8 cellular contexts compared by ENCODE assay signal in the genomic region with DNA sequence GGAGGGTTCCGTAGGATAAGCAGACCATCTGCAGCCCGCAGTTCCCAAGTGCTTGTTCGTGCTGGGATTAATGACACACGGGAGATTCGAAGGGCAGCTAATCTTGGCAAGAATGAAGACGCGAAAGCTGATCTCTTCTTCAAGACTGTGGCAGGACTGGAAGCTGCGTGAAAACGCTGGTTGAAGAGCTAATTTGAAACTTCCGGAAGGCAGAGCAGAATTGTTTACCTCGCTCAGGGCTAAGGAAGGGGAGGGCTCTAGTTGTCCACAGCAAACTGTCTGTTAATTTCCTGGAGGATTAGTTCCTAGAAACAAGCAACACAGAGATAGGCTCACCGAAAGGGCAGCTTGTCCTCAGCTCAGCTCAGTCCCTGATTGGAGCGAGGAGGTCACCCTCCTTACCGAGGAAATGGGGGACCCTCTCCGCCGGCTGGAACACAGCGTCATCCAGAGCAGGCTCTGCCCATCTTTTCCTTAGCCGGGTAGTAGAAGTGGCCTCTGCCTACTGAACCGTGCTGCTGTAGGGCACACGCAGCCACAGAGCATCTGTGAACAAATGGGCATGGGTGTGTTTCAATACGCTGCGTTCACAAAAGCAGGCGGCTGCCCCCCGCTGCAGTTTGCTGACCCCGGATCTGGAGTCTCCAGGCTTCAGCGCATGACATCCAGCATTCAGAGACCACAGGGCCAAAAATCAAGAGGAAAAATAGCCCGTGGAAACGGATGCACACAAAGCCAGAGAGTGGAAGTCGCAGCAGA.
DNase-seq lines count a peak whose midpoint lies in the region; ATAC-seq lines count a peak whose summit lies in the region.

No MANE protein-coding gene starts in this region.

- ATAC-seq in HG03520 (IDR thresholded peaks at IDR 0.05; ENCODE audit: unreplicated experiment) (no peak), GM21360 (IDR thresholded peaks at IDR 0.05; ENCODE audit: unreplicated experiment) (no peak), HG03378 (IDR thresholded peaks at IDR 0.05; ENCODE audit: unreplicated experiment) (no peak)

- H3K4me1 ChIP-seq in rectal smooth muscle tissue (ENCODE audit: control insufficient read depth, insufficient read depth, low read length) = peaks cover 11% of the 10 kb centered on the region

- peak overlapping the region; percentile 82 for H3K27ac ChIP-seq in rectal smooth muscle tissue (ENCODE audit: low read depth, low read length)

- peak; percentile 56 for DNase-seq in ELR (ENCODE audit: low read depth)
- peak; percentile 36 for DNase-seq in NCI-H2107 (lab: John Stamatoyannopoulos, UW)
- peak; percentile 24 for DNase-seq in activated T-helper 1 cell treated with Interleukin-2 at 50 U/mL for 16 hours (ENCODE audit: low read depth)
- peak; percentile 21 for DNase-seq in glomerular visceral epithelial cell (ENCODE audit: extremely low spot score)

- no peaks in the 10 kb centered on the region for H3K36me3 ChIP-seq in rectal smooth muscle tissue (ENCODE audit: control insufficient read depth, insufficient read depth, low read length)

- H3K27me3 ChIP-seq in rectal smooth muscle tissue (ENCODE audit: control insufficient read depth, insufficient read depth, low read length) = no peaks in the 10 kb centered on the region

- H3K9ac ChIP-seq in rectal smooth muscle tissue (ENCODE audit: low read length) = peak overlapping the region; percentile 59

- peak overlapping the region; percentile 56 for H3K4me3 ChIP-seq in rectal smooth muscle tissue (ENCODE audit: low read length)
